9 cellular contexts compared by ENCODE assay signal in genomic region chr6:68087399-68088133, GRCh38.
A peak's percentile ranks its signal among the peaks of the same experiment; 100 is the strongest.
DNase-seq lines count a peak whose midpoint lies in the region; ATAC-seq and TF ChIP-seq lines count a peak whose summit lies in the region.
"Had no signal": no experiment of that assay in that cellular context is flagged by ENCODE, and none has a peak within 500 bp of the region (broad histone marks: within the 10 kb centered on the region; RNA-seq: fewer than 3 reads in every experiment).

No MANE protein-coding gene starts in this region.

- peak; percentile 11 for DNase-seq in H4 (ENCODE audit: low spot score)
- peak; percentile 18 for DNase-seq in KG1 (lab: John Stamatoyannopoulos, UW)
- DNase-seq in fibroblast of the aortic adventitia (ENCODE audit: low read depth) = peak; percentile 65
- DNase-seq in activated effector memory CD4-positive, alpha-beta T cell treated with Interleukin-2 at 50 U/mL for 16 hours = no peak
- DNase-seq in effector CD4-positive, alpha-beta T cell = no peak
- DNase-seq in activated gamma-delta T cell treated with Interleukin-2 at 50 U/mL for 16 hours = no peak
- DNase-seq in cerebellum (ENCODE audit: low spot score) = no peak

- H3K4me3 ChIP-seq in fibroblast of the aortic adventitia (ENCODE audit: low read depth, low read length) = peak overlapping the region; percentile 7

- ATAC-seq in GM18511 (IDR thresholded peaks at IDR 0.05; ENCODE audit: unreplicated experiment) = peak; percentile 87
- ATAC-seq: Panc1 had no signal

- no peak for TF ChIP-seq CTCF in fibroblast of the aortic adventitia (IDR thresholded peaks at IDR 0.05; ENCODE audit: insufficient read depth, low read length)

Comparison
In these comparisons a context has a peak if more than half of its experiments do, and no peak if none do; other contexts are left out.
1. DNase-seq: peak in H4 (single experiment), KG1 (single experiment) and fibroblast of the aortic adventitia (single experiment); none in activated effector memory CD4-positive, alpha-beta T cell treated with Interleukin-2 at 50 U/mL for 16 hours (single experiment), effector CD4-positive, alpha-beta T cell (single experiment), activated gamma-delta T cell treated with Interleukin-2 at 50 U/mL for 16 hours (single experiment) and cerebellum (single experiment).